In the genomic region with DNA sequence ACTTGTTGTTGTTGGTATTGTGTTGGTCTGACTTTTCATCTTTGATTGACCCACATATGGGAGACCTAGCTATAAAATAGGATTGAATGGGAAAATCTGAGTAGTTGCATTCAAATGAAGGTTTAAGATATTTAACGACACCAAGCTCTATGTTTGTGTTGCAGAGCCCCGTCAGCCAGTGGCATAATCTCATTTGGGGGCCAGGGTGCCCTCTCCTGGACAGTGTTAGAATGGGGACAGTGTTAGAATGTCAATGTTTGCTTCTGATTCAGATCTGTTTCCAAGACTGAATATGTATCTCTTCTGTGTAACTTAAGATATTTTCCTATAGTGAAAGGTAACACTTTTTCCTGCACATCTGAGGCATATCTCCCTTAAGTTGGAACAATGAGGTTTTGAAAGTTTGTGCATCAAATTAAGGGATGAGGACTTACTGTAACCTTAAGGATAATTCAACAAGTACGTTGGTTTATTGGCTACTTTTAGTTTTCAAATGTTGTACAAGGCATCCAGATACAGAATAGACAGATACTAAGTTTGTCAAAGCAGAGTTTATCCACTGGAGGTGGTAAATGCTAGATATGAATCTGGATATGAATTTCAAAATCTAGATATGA, we compare ENCODE assay signal across 8 cellular contexts. TPM values are rescaled to one million over a fixed set of nuclear protein-coding genes. Genes with fewer than 3 reads are reported as not detected.
DNase-seq lines count a peak whose midpoint lies in the region; FAIRE-seq and TF ChIP-seq lines count a peak whose summit lies in the region.
"Had no signal": no experiment of that assay in that cellular context is flagged by ENCODE, and none has a peak within 500 bp of the region (broad histone marks: within the 10 kb centered on the region; RNA-seq: fewer than 3 reads in every experiment).

No MANE protein-coding gene starts in this region.

- H3K27ac Mint-ChIP-seq in H9 = no peak overlapping the region
- no peak overlapping the region for H3K27ac Mint-ChIP-seq in nephron progenitor cell
- H3K27ac Mint-ChIP-seq in type B pancreatic cell = no peak overlapping the region

- H3K56ac ChIP-seq in H9 (ENCODE audit: insufficient read length, low read depth, low read length) = no peak overlapping the region

- H2AFZ ChIP-seq in H9 (ENCODE audit: low read length) = no peak overlapping the region

- H2AK5ac ChIP-seq in H9 (ENCODE audit: insufficient read length, low read length) = no peak overlapping the region

- WGBS in H9 (ENCODE audit: extremely low coverage, insufficient read length, low lambda C conversion rate) = no CpG with 5 or more reads among the region's 3 CpGs

- H2BK12ac ChIP-seq in H9 (ENCODE audit: insufficient read length, low read depth, low read length) = no peak overlapping the region

- H3K14ac ChIP-seq in H9 (ENCODE audit: insufficient read depth, low read length) = no peak overlapping the region

- no peak overlapping the region for H3K4me2 ChIP-seq in H9 (ENCODE audit: insufficient read depth, insufficient read length, low read length)

- TF ChIP-seq CTCF in H9 (conservative IDR thresholded peaks at IDR 0.05) = peak; percentile 84
- TF ChIP-seq CTCF in nephron progenitor cell (IDR thresholded peaks at IDR 0.05) = peak; percentile 81
- TF ChIP-seq CTCF in type B pancreatic cell (conservative IDR thresholded peaks at IDR 0.05) = peak; percentile 83

- no peaks in the 10 kb centered on the region for H3K9me3 Mint-ChIP-seq in H9
- H3K9me3 Mint-ChIP-seq in nephron progenitor cell = no peaks in the 10 kb centered on the region
- no peaks in the 10 kb centered on the region for H3K9me3 Mint-ChIP-seq in type B pancreatic cell
- H3K9me3 Mint-ChIP-seq: central memory CD8-positive, alpha-beta T cell had no signal

- H3K9me3 ChIP-seq in H9 (ENCODE audit: control insufficient read depth, low read depth, low read length) = no peaks in the 10 kb centered on the region

- no peak overlapping the region for H3K9ac ChIP-seq in H9 (ENCODE audit: extremely low read depth, insufficient read length, low read length)

- no peak overlapping the region for H2BK20ac ChIP-seq in H9 (ENCODE audit: low read depth, low read length, poor library complexity, severe bottlenecking)

- peak; percentile 39 for DNase-seq in H9
- DNase-seq in NCI-H748 (lab: John Stamatoyannopoulos, UW; ENCODE audit: unreplicated experiment) = peak; percentile 58
- DNase-seq in activated T-cell treated with anti-CD3 and anti-CD28 coated beads for 24 hours (ENCODE audit: low read depth) = peak; percentile 20
- DNase-seq in fibroblast of gingiva (ENCODE audit: low read depth) = peak; percentile 8
- peak; percentile 69 for DNase-seq in nephron progenitor cell
- no peak for DNase-seq in type B pancreatic cell (ENCODE audit: extremely low spot score, unreplicated experiment)

- no peaks in the 10 kb centered on the region for H3K27me3 ChIP-seq in H9 (ENCODE audit: insufficient read depth, low read length)

- H3K18ac ChIP-seq in H9 (ENCODE audit: insufficient read length, low read depth, low read length) = no peak overlapping the region

- H3K36me3 Mint-ChIP-seq in H9 (ENCODE audit: insufficient read depth in 1 of 3, low read depth in 3 of 3) = no peaks in the 10 kb centered on the region
- H3K36me3 Mint-ChIP-seq in nephron progenitor cell (ENCODE audit: low read depth) = no peaks in the 10 kb centered on the region
- no peaks in the 10 kb centered on the region for H3K36me3 Mint-ChIP-seq in type B pancreatic cell

- H3K23ac ChIP-seq in H9 (ENCODE audit: insufficient read length, low read depth, low read length) = no peak overlapping the region

- H3K4ac ChIP-seq in H9 (ENCODE audit: low read depth, low read length) = no peak overlapping the region

- no peaks in the 10 kb centered on the region for H4K20me1 ChIP-seq in H9 (ENCODE audit: control insufficient read depth, insufficient read depth, insufficient read length)

- no peak overlapping the region for H4K91ac ChIP-seq in H9 (ENCODE audit: insufficient read length, low read depth, low read length)

- H4K5ac ChIP-seq in H9 (ENCODE audit: insufficient read length, low read depth, low read length) = no peak overlapping the region

- H4K8ac ChIP-seq in H9 (replicated peaks; ENCODE audit: insufficient read length, low read depth, low read length) = no peak overlapping the region

- no peaks in the 10 kb centered on the region for H3K23me2 ChIP-seq in H9 (ENCODE audit: insufficient read length, low read depth, low read length, poor library complexity, severe bottlenecking)

- no peak overlapping the region for H2BK15ac ChIP-seq in H9 (ENCODE audit: low read depth, low read length)

- FAIRE-seq in G401.6 (lab: Jason Lieb, UNC) = peak; percentile 8

- H3K27me3 Mint-ChIP-seq in H9 (ENCODE audit: low read depth) = peaks cover 26% of the 10 kb centered on the region
- peaks cover 39% of the 10 kb centered on the region for H3K27me3 Mint-ChIP-seq in nephron progenitor cell (ENCODE audit: low read depth, poor library complexity)
- H3K27me3 Mint-ChIP-seq in type B pancreatic cell = peaks cover 12% of the 10 kb centered on the region
- H3K27me3 Mint-ChIP-seq: central memory CD8-positive, alpha-beta T cell had no signal

- H3K4me3 Mint-ChIP-seq in H9 (no peak overlapping the region), nephron progenitor cell (no peak overlapping the region), type B pancreatic cell (no peak overlapping the region)
- H3K4me3 Mint-ChIP-seq: central memory CD8-positive, alpha-beta T cell had no signal

- no peaks in the 10 kb centered on the region for H3K4me1 ChIP-seq in H9 (ENCODE audit: insufficient read depth, low read length)

- no peak overlapping the region for H2BK5ac ChIP-seq in H9 (ENCODE audit: insufficient read length, low read length)

- H3K79me2 ChIP-seq in H9 (ENCODE audit: insufficient read depth, low read length) = no peaks in the 10 kb centered on the region

- no peaks in the 10 kb centered on the region for H3K4me1 Mint-ChIP-seq in H9
- no peaks in the 10 kb centered on the region for H3K4me1 Mint-ChIP-seq in nephron progenitor cell
- H3K4me1 Mint-ChIP-seq in type B pancreatic cell (ENCODE audit: unreplicated experiment) = no peaks in the 10 kb centered on the region
- H3K4me1 Mint-ChIP-seq: central memory CD8-positive, alpha-beta T cell had no signal

- no peak overlapping the region for H3K27ac ChIP-seq in H9 (ENCODE audit: insufficient read length, low read depth, low read length)

- H2BK120ac ChIP-seq in H9 (ENCODE audit: low read depth, low read length, poor library complexity, severe bottlenecking) = no peak overlapping the region

- no peak overlapping the region for H3T11ph ChIP-seq in H9 (ENCODE audit: low read length)

- no peaks in the 10 kb centered on the region for H3K79me1 ChIP-seq in H9 (ENCODE audit: insufficient read depth, low read depth, low read length, poor library complexity, severe bottlenecking)

RNA-seq across cellular contexts. Expression of gene OR52M1, which starts 5.3 kb away (rescaled TPM):
- total RNA-seq in H9 (2021) (not detected in 2 replicates), type B pancreatic cell (ENCODE audit: low replicate concordance) (not detected in 2 replicates)

RNA-seq across cellular contexts. Expression of gene OR52I2, which starts 41.8 kb away (rescaled TPM):
- not detected in 2 replicates for total RNA-seq in H9 (2021)
- not detected in 2 replicates for total RNA-seq in type B pancreatic cell (ENCODE audit: low replicate concordance)

RNA-seq across cellular contexts. Expression of gene OR52I1, which starts 54.1 kb away (rescaled TPM):
- total RNA-seq in H9 (2021) (not detected in 2 replicates), type B pancreatic cell (ENCODE audit: low replicate concordance) (not detected in 2 replicates)

RNA-seq across cellular contexts. Expression of gene OR52K1, which starts 57.3 kb away (rescaled TPM):
- not detected in 2 replicates for total RNA-seq in H9 (2021)
- total RNA-seq in type B pancreatic cell (ENCODE audit: low replicate concordance) = not detected in 2 replicates
